In the genomic region with DNA sequence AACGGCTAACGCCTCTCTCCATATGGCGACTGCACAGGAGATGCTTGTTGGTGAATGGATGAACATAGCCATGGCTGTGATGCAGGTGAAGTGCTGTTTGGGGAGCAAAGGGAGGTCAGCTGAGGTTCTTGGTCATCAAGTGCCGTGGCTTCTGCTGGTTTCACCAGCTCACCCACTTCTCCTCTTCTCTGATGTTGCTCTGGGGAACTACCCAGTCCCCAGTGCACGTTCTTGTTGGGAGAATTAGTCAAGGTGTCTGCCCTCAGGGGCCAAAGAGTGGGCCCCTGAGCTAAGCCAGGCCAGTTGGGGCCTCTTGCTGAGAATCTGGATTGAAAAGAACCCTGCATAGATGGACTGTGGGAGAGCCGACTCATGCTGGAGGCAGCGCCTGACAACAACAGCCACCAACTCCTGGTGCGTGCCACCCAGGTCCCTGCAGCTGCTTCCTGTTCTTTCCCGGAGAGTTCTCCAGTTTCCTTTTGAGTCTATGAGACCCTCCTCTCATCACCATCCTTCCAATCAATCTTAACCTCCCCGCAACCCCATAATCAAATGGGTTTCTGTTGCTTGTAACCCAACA, we compare ENCODE assay signal across 35 cellular contexts. TPM values are rescaled to one million over a fixed set of nuclear protein-coding genes. Genes with fewer than 3 reads are reported as not detected.
"Had no signal": no experiment of that assay in that cellular context is flagged by ENCODE, and none has a peak within 500 bp of the region (broad histone marks: within the 10 kb centered on the region; RNA-seq: fewer than 3 reads in every experiment).

No MANE protein-coding gene starts in this region.

- H3K4me3 ChIP-seq: adrenal gland, body of pancreas, colonic mucosa, dorsolateral prefrontal cortex, esophagus squamous epithelium, gastroesophageal sphincter had no signal

- ATAC-seq: activated CD4-positive, CD25-positive, alpha-beta regulatory T cell treated with anti-CD3 and anti-CD28 coated beads, Interleukin-2, amount 50 U/mL, for 24 hours; activated CD8-positive, alpha-beta T cell treated with anti-CD3 and anti-CD28 coated beads for 36 hours; activated naive CD8-positive, alpha-beta T cell treated with anti-CD3 and anti-CD28 coated beads, Interleukin-2, amount 50 U/mL, for 24 hours; activated T-cell treated with anti-CD3 and anti-CD28 coated beads, Interleukin-2, amount 50 U/mL, for 4 hours; activated T-helper 17 cell treated with anti-CD3 and anti-CD28 coated beads, Interleukin-2, amount 50 U/mL, for 72 hours; body of pancreas; gastroesophageal sphincter; T-helper 17 cell had no signal

- H3K9me3 Mint-ChIP-seq: activated B cell treated with CpG ODN at 0.5 μM for 24 hours; activated CD8-positive, alpha-beta T cell treated with anti-CD3 and anti-CD28 coated beads for 36 hours; activated naive CD4-positive, alpha-beta T cell treated with anti-CD3 and anti-CD28 coated beads for 36 hours; activated naive CD4-positive, alpha-beta T cell treated with anti-CD3 and anti-CD28 coated beads, Interleukin-2, amount 50 U/mL, for 24 hours; activated naive CD8-positive, alpha-beta T cell treated with anti-CD3 and anti-CD28 coated beads for 36 hours; activated naive CD8-positive, alpha-beta T cell treated with anti-CD3 and anti-CD28 coated beads, Interleukin-2, amount 50 U/mL, for 24 hours; activated T-cell treated with anti-CD3 and anti-CD28 coated beads, Interleukin-2, amount 50 U/mL, for 4 hours; activated T-helper 17 cell treated with anti-CD3 and anti-CD28 coated beads, Interleukin-2, amount 50 U/mL, for 72 hours; T-helper 2 cell treated with Interferon-gamma antibody and Interleukin-4, amounts not matched to agents 5 μg/mL and 100 μg/mL, for 36 hours had no signal

- H3K27ac ChIP-seq: adrenal gland, body of pancreas, colonic mucosa, dorsolateral prefrontal cortex, esophagus squamous epithelium, gastroesophageal sphincter, WERI-Rb-1 had no signal

- H3K27me3 ChIP-seq: adrenal gland, body of pancreas, colonic mucosa, dorsolateral prefrontal cortex, esophagus squamous epithelium, gastroesophageal sphincter had no signal

- DNase-seq: activated B cell treated with CpG ODN at 0.5 μM for 24 hours; activated CD4-positive, alpha-beta T cell treated with anti-CD3 and anti-CD28 coated beads for 48 hours; activated CD4-positive, alpha-beta T cell treated with anti-CD3 and anti-CD28 coated beads, Interleukin-2, amount 50 U/mL, for 1 hour; activated CD4-positive, alpha-beta T cell treated with anti-CD3 and anti-CD28 coated beads, Interleukin-2, amount 50 U/mL, for 48 hours; activated CD8-positive, alpha-beta memory T cell treated with anti-CD3 and anti-CD28 coated beads for 24 hours; activated CD8-positive, alpha-beta T cell treated with anti-CD3 and anti-CD28 coated beads for 36 hours; activated effector memory CD4-positive, alpha-beta T cell treated with Interleukin-2 at 50 U/mL for 16 hours; activated gamma-delta T cell treated with Interleukin-2 at 50 U/mL for 16 hours; activated naive CD4-positive, alpha-beta T cell treated with anti-CD3 and anti-CD28 coated beads for 36 hours; activated naive CD8-positive, alpha-beta T cell treated with anti-CD3 and anti-CD28 coated beads for 36 hours; activated naive CD8-positive, alpha-beta T cell treated with anti-CD3 and anti-CD28 coated beads, Interleukin-2, amount 50 U/mL, for 24 hours; activated T-cell treated with anti-CD3 and anti-CD28 coated beads, Interleukin-2, amount 50 U/mL, for 4 hours; amygdala; aorta; body of pancreas; central memory CD4-positive, alpha-beta T cell; cerebellar nuclear complex; colonic mucosa; dorsolateral prefrontal cortex; effector memory CD4-positive, alpha-beta T cell; erythroblast; esophagus squamous epithelium; foreskin melanocyte; T-helper 1 cell; T-helper 17 cell; T1000; WERI-Rb-1 had no signal

- H3K4me3 Mint-ChIP-seq: activated B cell treated with CpG ODN at 0.5 μM for 24 hours; activated CD8-positive, alpha-beta T cell treated with anti-CD3 and anti-CD28 coated beads for 36 hours; activated naive CD4-positive, alpha-beta T cell treated with anti-CD3 and anti-CD28 coated beads for 36 hours; activated naive CD4-positive, alpha-beta T cell treated with anti-CD3 and anti-CD28 coated beads, Interleukin-2, amount 50 U/mL, for 24 hours; activated naive CD8-positive, alpha-beta T cell treated with anti-CD3 and anti-CD28 coated beads for 36 hours; activated naive CD8-positive, alpha-beta T cell treated with anti-CD3 and anti-CD28 coated beads, Interleukin-2, amount 50 U/mL, for 24 hours; activated T-cell treated with anti-CD3 and anti-CD28 coated beads, Interleukin-2, amount 50 U/mL, for 4 hours; activated T-helper 17 cell treated with anti-CD3 and anti-CD28 coated beads, Interleukin-2, amount 50 U/mL, for 72 hours; T-helper 17 cell; T-helper 2 cell treated with Interferon-gamma antibody and Interleukin-4, amounts not matched to agents 5 μg/mL and 100 μg/mL, for 36 hours had no signal

- H3K9me3 ChIP-seq: adrenal gland, body of pancreas, colonic mucosa, esophagus squamous epithelium, gastroesophageal sphincter had no signal

- H3K4me1 ChIP-seq: adrenal gland, body of pancreas, colonic mucosa, esophagus squamous epithelium, gastroesophageal sphincter had no signal

- H3K27ac Mint-ChIP-seq: activated B cell treated with CpG ODN at 0.5 μM for 24 hours; activated CD8-positive, alpha-beta T cell treated with anti-CD3 and anti-CD28 coated beads for 36 hours; activated naive CD4-positive, alpha-beta T cell treated with anti-CD3 and anti-CD28 coated beads for 36 hours; activated naive CD4-positive, alpha-beta T cell treated with anti-CD3 and anti-CD28 coated beads, Interleukin-2, amount 50 U/mL, for 24 hours; activated naive CD8-positive, alpha-beta T cell treated with anti-CD3 and anti-CD28 coated beads for 36 hours; activated naive CD8-positive, alpha-beta T cell treated with anti-CD3 and anti-CD28 coated beads, Interleukin-2, amount 50 U/mL, for 24 hours; activated T-helper 17 cell treated with anti-CD3 and anti-CD28 coated beads, Interleukin-2, amount 50 U/mL, for 72 hours; T-helper 17 cell; T-helper 2 cell treated with Interferon-gamma antibody and Interleukin-4, amounts not matched to agents 5 μg/mL and 100 μg/mL, for 36 hours had no signal

- H3K36me3 Mint-ChIP-seq: activated naive CD4-positive, alpha-beta T cell treated with anti-CD3 and anti-CD28 coated beads, Interleukin-2, amount 50 U/mL, for 24 hours; activated naive CD8-positive, alpha-beta T cell treated with anti-CD3 and anti-CD28 coated beads for 36 hours had no signal

- H3K4me1 Mint-ChIP-seq: activated B cell treated with CpG ODN at 0.5 μM for 24 hours; activated naive CD4-positive, alpha-beta T cell treated with anti-CD3 and anti-CD28 coated beads, Interleukin-2, amount 50 U/mL, for 24 hours; activated naive CD8-positive, alpha-beta T cell treated with anti-CD3 and anti-CD28 coated beads for 36 hours; activated naive CD8-positive, alpha-beta T cell treated with anti-CD3 and anti-CD28 coated beads, Interleukin-2, amount 50 U/mL, for 24 hours; activated T-helper 17 cell treated with anti-CD3 and anti-CD28 coated beads, Interleukin-2, amount 50 U/mL, for 72 hours; T-helper 17 cell had no signal

- H3K36me3 ChIP-seq: adrenal gland, colonic mucosa, WERI-Rb-1 had no signal

RNA-seq across cellular contexts. Expression of a gene that starts 3.0 kb away (rescaled TPM):
- total RNA-seq: activated B cell treated with CpG ODN at 0.5 μM for 24 hours; activated CD8-positive, alpha-beta T cell treated with anti-CD3 and anti-CD28 coated beads for 36 hours; activated naive CD4-positive, alpha-beta T cell treated with anti-CD3 and anti-CD28 coated beads for 36 hours; activated naive CD8-positive, alpha-beta T cell treated with anti-CD3 and anti-CD28 coated beads for 36 hours; activated T-cell treated with anti-CD3 and anti-CD28 coated beads, Interleukin-2, amount 50 U/mL, for 4 hours; activated T-helper 17 cell treated with anti-CD3 and anti-CD28 coated beads, Interleukin-2, amount 50 U/mL, for 72 hours; body of pancreas; esophagus squamous epithelium; fibroblast of lung; fibroblast of villous mesenchyme; gastroesophageal sphincter; T-helper 17 cell had no signal
- polyA plus RNA-seq: fibroblast of lung had no signal
